ENCODE assay signal across 2 cellular contexts in genomic region chr11:44469412-44469811, GRCh38.
TF ChIP-seq lines count a peak whose summit lies in the region.

No MANE protein-coding gene starts in this region.

TF ChIP-seq in HEK293T, 16 proteins besides CTCF, POLR2A, EP300 and RAD21 (continued from another document):
- TF ChIP-seq PKNOX1 (IDR thresholded peaks at IDR 0.05) (peak; percentile 57; the same call in 1 of the 2 replicates), ZNF384 (IDR thresholded peaks at IDR 0.05) (no peak), HDGF (IDR thresholded peaks at IDR 0.05; ENCODE audit: borderline replicate concordance) (no peak), SUZ12 (IDR thresholded peaks at IDR 0.05) (no peak)

TF ChIP-seq in HepG2, 621 proteins besides CTCF, POLR2A, EP300 and RAD21 (continued from another document):
- TF ChIP-seq MAFK (conservative IDR thresholded peaks at IDR 0.05 in 1 of 2, IDR thresholded peaks at IDR 0.05 in 1 of 2; ENCODE audit: low read length in 2 of 2) (peak in 1 of 2 experiments; percentile 47; a peak in 2 of 4 replicates), DNMT1 (CRISPR knock-in tag; IDR thresholded peaks at IDR 0.05) (no peak), MAFF (IDR thresholded peaks at IDR 0.05; ENCODE audit: low read depth, low read length) (0 out of 2 replicates have a peak, but pooled peaks have one; percentile 6), GATAD2A (CRISPR knock-in tag; IDR thresholded peaks at IDR 0.05) (no peak), PRDM10 (CRISPR knock-in tag; IDR thresholded peaks at IDR 0.05; ENCODE audit: low read depth) (no peak)
